ENCODE assay signal across 9 cellular contexts in genomic region chr11:20031155-20032001, GRCh38.
A peak's percentile ranks its signal among the peaks of the same experiment; 100 is the strongest.
DNase-seq lines count a peak whose midpoint lies in the region; ATAC-seq and TF ChIP-seq lines count a peak whose summit lies in the region.
"Had no signal": no experiment of that assay in that cellular context is flagged by ENCODE, and none has a peak within 500 bp of the region (broad histone marks: within the 10 kb centered on the region; RNA-seq: fewer than 3 reads in every experiment).

No MANE protein-coding gene starts in this region.

- no peaks in the 10 kb centered on the region for H4K20me1 ChIP-seq in hepatocyte (ENCODE audit: insufficient read depth, poor library complexity, severe bottlenecking)

- H2AFZ ChIP-seq in hepatocyte: no peak overlapping the region

- DNase-seq in cardiac muscle cell (ENCODE audit: low read depth in 1 of 2, low spot score in 1 of 2) (peak in 1 of 2 donors; percentile 72), heart right ventricle (no peak), amniotic epithelial cell (ENCODE audit: low read depth) (peak; percentile 92), hepatocyte (ENCODE audit: low spot score) (peak; percentile 37), upper lobe of right lung (no peak)
- DNase-seq in stimulated activated CD4-positive, alpha-beta T cell treated with anti-CD3 and anti-CD28 coated beads, Interleukin-2, amount 100 ng/mL, for 24 hours: no peak
- DNase-seq: RPMI8226 had no signal

- TF ChIP-seq CTCF in cardiac muscle cell (IDR thresholded peaks at IDR 0.05; ENCODE audit: low read depth, low read length) (no peak), heart right ventricle (IDR thresholded peaks at IDR 0.05) (no peak), hepatocyte (IDR thresholded peaks at IDR 0.05; ENCODE audit: poor library complexity) (no peak), upper lobe of right lung (IDR thresholded peaks at IDR 0.05) (no peak)

- H3K36me3 ChIP-seq in cardiac muscle cell: peaks cover 7% of the 10 kb centered on the region
- H3K36me3 ChIP-seq in heart right ventricle: peaks cover 0 to 10% (median 0%) of the 10 kb centered on the region in 9 donors
- H3K36me3 ChIP-seq in hepatocyte (replicated peaks; ENCODE audit: insufficient read depth, low read depth): no peaks in the 10 kb centered on the region
- H3K36me3 ChIP-seq in upper lobe of right lung: no peaks in the 10 kb centered on the region

- no peaks in the 10 kb centered on the region for H3K27me3 ChIP-seq in cardiac muscle cell
- no peaks in the 10 kb centered on the region for H3K27me3 ChIP-seq in heart right ventricle
- H3K27me3 ChIP-seq in hepatocyte: no peaks in the 10 kb centered on the region
- no peaks in the 10 kb centered on the region for H3K27me3 ChIP-seq in upper lobe of right lung

- H3K9me3 ChIP-seq in cardiac muscle cell (ENCODE audit: low read depth) (no peaks in the 10 kb centered on the region), heart right ventricle (no peaks in the 10 kb centered on the region), hepatocyte (ENCODE audit: low read depth) (no peaks in the 10 kb centered on the region), upper lobe of right lung (no peaks in the 10 kb centered on the region)

- ATAC-seq in heart right ventricle (no peak), upper lobe of right lung (peak; percentile 14), HG03378 (IDR thresholded peaks at IDR 0.05; ENCODE audit: unreplicated experiment) (no peak), GM21360 (IDR thresholded peaks at IDR 0.05; ENCODE audit: unreplicated experiment) (no peak)

- H3K79me2 ChIP-seq in hepatocyte: peaks cover 74% of the 10 kb centered on the region

- H3K4me1 ChIP-seq in cardiac muscle cell (ENCODE audit: low read depth): peaks cover 94% of the 10 kb centered on the region
- H3K4me1 ChIP-seq in heart right ventricle: peaks cover 0 to 69% (median 32%) of the 10 kb centered on the region in 9 donors
- peaks cover 61% of the 10 kb centered on the region for H3K4me1 ChIP-seq in hepatocyte (ENCODE audit: insufficient read depth)
- peaks cover 3% of the 10 kb centered on the region for H3K4me1 ChIP-seq in upper lobe of right lung

- H3K4me3 ChIP-seq in cardiac muscle cell (no peak overlapping the region), heart right ventricle (no peak overlapping the region), hepatocyte (no peak overlapping the region), upper lobe of right lung (no peak overlapping the region)

- no peaks in the 10 kb centered on the region for H3K9me2 ChIP-seq in hepatocyte (replicated peaks; ENCODE audit: insufficient read depth)

- 44 to 61% methylated on average over 7 of the region's 7 CpGs for WGBS in heart right ventricle, 2 donors
- 14% methylated on average over 7 of the region's 7 CpGs for WGBS in hepatocyte (ENCODE audit: low lambda C conversion rate, missing lambda C conversion rate)

- H3K27ac ChIP-seq in cardiac muscle cell (peak overlapping the region; percentile 67), heart right ventricle (peak overlapping the region in 5 of 10 donors; percentile 23 to 66 (median 40)), hepatocyte (peak overlapping the region; percentile 80), upper lobe of right lung (no peak overlapping the region)

- intact Hi-C loops in heart right ventricle (cut with DNase I): no loop called here
- intact Hi-C loops in upper lobe of right lung (cut with DNase I): no loop called here

- H3K4me2 ChIP-seq in hepatocyte: peak overlapping the region; percentile 61

Comparison
In these comparisons a context has a peak if more than half of its experiments do, and no peak if none do; other contexts are left out.
1. DNase-seq: peak in amniotic epithelial cell (single experiment) and hepatocyte (single experiment); none in heart right ventricle (0 of 2), upper lobe of right lung (single experiment) and stimulated activated CD4-positive, alpha-beta T cell treated with anti-CD3 and anti-CD28 coated beads, Interleukin-2, amount 100 ng/mL, for 24 hours (0 of 2).